In genomic region chrX:6074532-6074931, GRCh38 we compare ENCODE assay signal across 10 cellular contexts.
"Had no signal": no experiment of that assay in that cellular context is flagged by ENCODE, and none has a peak within 500 bp of the region (broad histone marks: within the 10 kb centered on the region; RNA-seq: fewer than 3 reads in every experiment).

No MANE protein-coding gene starts in this region.

- H3K9me3 ChIP-seq: HAP-1 had no signal

- H3K27ac ChIP-seq: GM23248, HL-60 had no signal

- DNase-seq: GM23248, GOT3, H7, HFFc6, KBM-7 had no signal

- H2AFZ ChIP-seq: GM23248 had no signal

- H3K36me3 Mint-ChIP-seq: IgD-negative memory B cell had no signal

- H3K9me3 Mint-ChIP-seq: IgD-negative memory B cell had no signal

- H3K4me1 ChIP-seq: HAP-1 had no signal

- H3K4me3 ChIP-seq: GM23248, HAP-1 had no signal

- H3K4me3 Mint-ChIP-seq: HFFc6, IgD-negative memory B cell had no signal

- H3K27ac Mint-ChIP-seq: HFFc6, IgD-negative memory B cell had no signal

- H3K4me1 Mint-ChIP-seq: IgD-negative memory B cell had no signal

- H3K9ac ChIP-seq: GM23248 had no signal

- ATAC-seq: HCT116, HepG2 had no signal

- H3K36me3 ChIP-seq: HAP-1 had no signal
